In the genomic region with DNA sequence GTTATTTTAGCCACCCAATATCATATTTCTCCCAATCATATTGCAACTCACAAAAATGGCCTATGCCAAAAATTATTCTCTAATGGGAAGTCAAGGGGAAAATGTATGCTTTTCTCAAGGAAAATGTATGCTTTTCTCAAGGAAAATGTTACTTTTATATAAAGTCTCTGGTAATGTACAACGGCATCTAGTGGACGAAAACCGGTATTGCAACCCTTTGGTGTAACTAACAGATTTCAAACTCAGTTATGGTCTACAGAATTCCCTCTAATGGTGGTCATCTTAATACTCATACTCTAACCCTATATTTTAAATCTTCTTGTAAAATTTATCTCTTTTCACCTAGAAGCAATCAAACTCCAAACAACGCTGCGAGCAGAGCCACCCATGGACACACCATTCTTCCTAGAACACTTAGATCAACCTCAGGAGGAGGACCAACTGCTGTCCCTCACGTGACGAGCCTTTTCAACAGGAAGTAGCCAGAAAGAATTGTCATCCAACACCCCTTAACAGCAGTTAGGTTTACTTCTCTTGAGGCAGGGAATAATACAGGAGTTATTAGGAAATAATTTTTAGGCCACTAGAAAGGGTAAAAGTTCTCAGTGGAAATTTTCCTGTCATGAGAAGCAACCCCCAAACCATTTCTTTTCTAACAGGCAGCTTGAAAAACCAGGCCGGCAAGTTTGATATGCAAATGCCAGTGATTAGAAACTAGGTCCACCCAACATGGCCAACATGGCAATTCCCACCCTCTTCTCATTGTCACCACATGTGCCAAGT, we compare ENCODE assay signal across 8 cellular contexts. TPM values are rescaled to one million over a fixed set of nuclear protein-coding genes. Genes with fewer than 3 reads are reported as not detected.
DNase-seq lines count a peak whose midpoint lies in the region; ATAC-seq and TF ChIP-seq lines count a peak whose summit lies in the region.

No MANE protein-coding gene starts in this region.

- H3K4me1 ChIP-seq in OCI-LY1 (ENCODE audit: insufficient read depth, low read length, severe bottlenecking): peaks cover 34% of the 10 kb centered on the region

- peak overlapping the region; percentile 29 for H3K4me3 ChIP-seq in OCI-LY1 (ENCODE audit: low read depth, low read length, poor library complexity, severe bottlenecking)

- H3F3A ChIP-seq in OCI-LY1 (ENCODE audit: insufficient read depth, low read length): peaks cover 3% of the 10 kb centered on the region; the same call in 1 of the 2 replicates

- H3K27me3 Mint-ChIP-seq in CD14-positive monocyte (ENCODE audit: low read depth in 3 of 3): peaks cover 0 to 2% (median 1%) of the 10 kb centered on the region in 3 donors

- H2AFZ ChIP-seq in OCI-LY1 (ENCODE audit: low read length): no peak overlapping the region

- TF ChIP-seq CTCF in CD14-positive monocyte (IDR thresholded peaks at IDR 0.05) (peak; percentile 90), GM12873 (IDR thresholded peaks at IDR 0.05; ENCODE audit: insufficient read depth, low read depth, low read length, missing control alignments) (peak; percentile 82), OCI-LY1 (IDR thresholded peaks at IDR 0.05; ENCODE audit: low read length) (peak; percentile 77)

- H3K9ac ChIP-seq in OCI-LY1 (ENCODE audit: low read length): no peak overlapping the region

- peak overlapping the region; percentile 45 to 60 for H3K4me3 Mint-ChIP-seq in CD14-positive monocyte

- H3K9me3 ChIP-seq in OCI-LY1 (ENCODE audit: low read length): no peaks in the 10 kb centered on the region

- DNase-seq in CD14-positive monocyte (ENCODE audit: low spot score) (no peak), dedifferentiated amniotic fluid mesenchymal stem cell (ENCODE audit: extremely low spot score) (peak; percentile 56), middle frontal gyrus (ENCODE audit: extremely low spot score, low spot score) (peak; percentile 8)

- no peaks in the 10 kb centered on the region for H3K36me3 Mint-ChIP-seq in CD14-positive monocyte

- peaks cover 4% of the 10 kb centered on the region; the same call in 1 of the 2 replicates for H3K27me3 ChIP-seq in OCI-LY1 (ENCODE audit: insufficient read depth, low read length)

- no peaks in the 10 kb centered on the region for H3K9me3 Mint-ChIP-seq in CD14-positive monocyte

- no peaks in the 10 kb centered on the region for H4K20me1 ChIP-seq in OCI-LY1 (ENCODE audit: insufficient read depth, low read length)

- no peaks in the 10 kb centered on the region for H3K9me2 ChIP-seq in OCI-LY1 (ENCODE audit: low read depth, low read length)

- H3K4me1 Mint-ChIP-seq in CD14-positive monocyte: peaks cover 22% of the 10 kb centered on the region

- ATAC-seq in GM18517 (IDR thresholded peaks at IDR 0.05; ENCODE audit: unreplicated experiment) (no peak), GM19395 (IDR thresholded peaks at IDR 0.05; ENCODE audit: unreplicated experiment) (no peak), GM18502 (IDR thresholded peaks at IDR 0.05; ENCODE audit: poor library complexity, unreplicated experiment) (no peak)

- H3K4me2 ChIP-seq in OCI-LY1 (ENCODE audit: low read length): peak overlapping the region; percentile 20; the same call in 1 of the 2 replicates

- H3K79me2 ChIP-seq in OCI-LY1 (ENCODE audit: insufficient read depth, low read length): no peaks in the 10 kb centered on the region

- peak overlapping the region in 3 of 7 donors; percentile 8 to 57 (median 8) for H3K27ac Mint-ChIP-seq in CD14-positive monocyte

- intact Hi-C loops in CD14-positive monocyte (cut with micrococcal nuclease): no loop called here

- no peak overlapping the region for H3K27ac ChIP-seq in OCI-LY1 (ENCODE audit: low read depth, low read length, poor library complexity, severe bottlenecking)

- no peaks in the 10 kb centered on the region for H3K36me3 ChIP-seq in OCI-LY1 (ENCODE audit: insufficient read depth, low read length)

RNA-seq across cellular contexts. Expression of a gene that starts 20.1 kb away (rescaled TPM):
- polyA plus RNA-seq in CD14-positive monocyte: not detected

RNA-seq across cellular contexts. Expression of a gene that starts 50.0 kb away (rescaled TPM):
- not detected for polyA plus RNA-seq in CD14-positive monocyte
